ENCODE assay signal across 1 cellular context in genomic region chr12:49347307-49348237, GRCh38.
TF ChIP-seq lines count a peak whose summit lies in the region.

No MANE protein-coding gene starts in this region.

TF ChIP-seq in HEK293, 187 proteins besides CTCF, POLR2A, EP300 and RAD21 (continued from another document):
- TF ChIP-seq, protein P1, sequence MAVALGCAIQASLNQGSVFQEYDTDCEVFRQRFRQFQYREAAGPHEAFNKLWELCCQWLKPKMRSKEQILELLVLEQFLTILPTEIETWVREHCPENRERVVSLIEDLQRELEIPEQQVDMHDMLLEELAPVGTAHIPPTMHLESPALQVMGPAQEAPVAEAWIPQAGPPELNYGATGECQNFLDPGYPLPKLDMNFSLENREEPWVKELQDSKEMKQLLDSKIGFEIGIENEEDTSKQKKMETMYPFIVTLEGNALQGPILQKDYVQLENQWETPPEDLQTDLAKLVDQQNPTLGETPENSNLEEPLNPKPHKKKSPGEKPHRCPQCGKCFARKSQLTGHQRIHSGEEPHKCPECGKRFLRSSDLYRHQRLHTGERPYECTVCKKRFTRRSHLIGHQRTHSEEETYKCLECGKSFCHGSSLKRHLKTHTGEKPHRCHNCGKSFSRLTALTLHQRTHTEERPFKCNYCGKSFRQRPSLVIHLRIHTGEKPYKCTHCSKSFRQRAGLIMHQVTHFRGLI (tag by site-specific recombination; IDR thresholded peaks at IDR 0.05), result 0 out of 2 replicates have a peak, but pooled peaks have one; percentile 29
- no peak for TF ChIP-seq ZNF658 (tag by site-specific recombination; IDR thresholded peaks at IDR 0.05)
- TF ChIP-seq MZF1 (tag by site-specific recombination; IDR thresholded peaks at IDR 0.05; ENCODE audit: borderline replicate concordance), result no peak; the same call in 1 of the 2 replicates
- no peak for TF ChIP-seq ZNF354C (tag by site-specific recombination; IDR thresholded peaks at IDR 0.05; ENCODE audit: borderline replicate concordance, low read depth)
- peak; percentile 83; the same call in 1 of the 2 replicates for TF ChIP-seq KLF16 (tag by site-specific recombination; IDR thresholded peaks at IDR 0.05)
- peak; percentile 42; the same call in 1 of the 2 replicates for TF ChIP-seq GLI4 (tag by site-specific recombination; IDR thresholded peaks at IDR 0.05)
- peak; percentile 60; the same call in 1 of the 2 replicates for TF ChIP-seq ZNF366 (tag by site-specific recombination; conservative IDR thresholded peaks at IDR 0.05)
- TF ChIP-seq ZNF521 (tag by site-specific recombination; IDR thresholded peaks at IDR 0.05), result no peak
- TF ChIP-seq ZNF48 (tag by site-specific recombination; IDR thresholded peaks at IDR 0.05), result no peak
- no peak for TF ChIP-seq GLI2 (tag by site-specific recombination; IDR thresholded peaks at IDR 0.05; ENCODE audit: borderline replicate concordance, low read depth)
- no peak; the same call in 1 of the 2 replicates for TF ChIP-seq ZIC2 (tag by site-specific recombination; IDR thresholded peaks at IDR 0.05)
- TF ChIP-seq ZBTB1 (tag by site-specific recombination; IDR thresholded peaks at IDR 0.05), result no peak
- peak; percentile 80 for TF ChIP-seq ZBTB48 (tag by site-specific recombination; IDR thresholded peaks at IDR 0.05)
- no peak for TF ChIP-seq ZNF488 (tag by site-specific recombination; IDR thresholded peaks at IDR 0.05)
- TF ChIP-seq ZNF791 (tag by site-specific recombination; IDR thresholded peaks at IDR 0.05), result no peak
- no peak for TF ChIP-seq ZNF202 (tag by site-specific recombination; IDR thresholded peaks at IDR 0.05; ENCODE audit: borderline replicate concordance)
- no peak for TF ChIP-seq ATF2 (tag by site-specific recombination; IDR thresholded peaks at IDR 0.05; ENCODE audit: low read depth)
- TF ChIP-seq OVOL3 (tag by site-specific recombination; IDR thresholded peaks at IDR 0.05), result no peak; the same call in 1 of the 2 replicates
- no peak for TF ChIP-seq ZNF416 (tag by site-specific recombination; IDR thresholded peaks at IDR 0.05)
